ENCODE assay signal across 17 cellular contexts in the genomic region with DNA sequence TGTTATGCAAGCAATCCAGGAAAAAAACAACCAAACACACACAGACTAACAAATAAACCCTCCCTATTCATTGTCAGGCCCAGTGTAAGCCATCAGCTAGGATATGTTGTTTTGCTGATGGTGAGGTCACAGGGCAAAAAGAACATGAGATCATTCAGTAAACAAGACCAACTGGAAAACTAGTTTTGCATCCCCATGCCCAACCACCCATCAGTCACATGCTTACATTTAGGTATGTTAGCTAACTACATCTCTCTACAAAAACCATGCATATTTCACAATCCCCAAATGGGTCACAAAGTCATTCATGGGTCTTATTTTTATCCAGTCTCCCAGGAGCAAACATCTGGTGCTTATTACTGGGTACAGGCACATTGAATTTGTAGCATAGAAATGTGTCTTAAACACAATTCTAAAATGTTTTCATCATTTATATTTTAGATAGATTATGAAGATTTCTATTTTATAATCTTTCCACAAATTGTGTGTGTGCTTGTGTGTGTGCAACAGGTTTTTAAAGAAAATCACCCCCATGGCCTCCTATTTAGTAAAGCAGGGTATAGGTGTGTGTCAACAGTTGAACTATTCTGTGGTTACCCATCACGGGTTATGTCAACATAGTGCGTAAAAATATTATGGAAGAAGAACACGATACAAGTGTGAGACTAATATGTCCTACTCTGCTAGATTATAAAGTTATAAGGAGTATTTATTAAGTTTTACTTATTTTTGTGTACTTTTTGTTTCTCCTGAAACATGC.
A peak's percentile ranks its signal among the peaks of the same experiment; 100 is the strongest.
DNase-seq lines count a peak whose midpoint lies in the region; ATAC-seq, FAIRE-seq and TF ChIP-seq lines count a peak whose summit lies in the region.
"Had no signal": no experiment of that assay in that cellular context is flagged by ENCODE, and none has a peak within 500 bp of the region (broad histone marks: within the 10 kb centered on the region; RNA-seq: fewer than 3 reads in every experiment).

No MANE protein-coding gene starts in this region.

- H3K27ac ChIP-seq in A549 (peak overlapping the region; percentile 11; a peak in 1 of 6 replicates), brain microvascular endothelial cell (peak overlapping the region; percentile 1)
- H3K27ac ChIP-seq: ascending aorta, neutrophil, upper lobe of left lung had no signal

- no peaks in the 10 kb centered on the region for H3K27me3 ChIP-seq in brain microvascular endothelial cell (replicated peaks)
- H3K27me3 ChIP-seq: ascending aorta, neutrophil, upper lobe of left lung had no signal

- H3K9me3 ChIP-seq in A549, result peaks cover 7% of the 10 kb centered on the region; the same call in 1 of the 3 replicates
- H3K9me3 ChIP-seq: ascending aorta, neutrophil, upper lobe of left lung had no signal

- CTCF ChIA-PET in A549 (lab: Yijun Ruan, JAX), result interaction anchor here (1.3 kb wide), 1 partner anchor 41 kb away, joined by 4 read pairs; no protein-coding TSS in a partner anchor

- no peak for TF ChIP-seq POLR2A in A549 (IDR thresholded peaks at IDR 0.05; ENCODE audit: low read length)

- H3K4me1 Mint-ChIP-seq in activated T-cell treated with anti-CD3 and anti-CD28 coated beads, Interleukin-2, amount 50 U/mL, for 72 hours (ENCODE audit: low read depth), result peaks cover 8% of the 10 kb centered on the region
- H3K4me1 Mint-ChIP-seq: B cell had no signal

- H3K4me3 Mint-ChIP-seq in activated T-cell treated with anti-CD3 and anti-CD28 coated beads, Interleukin-2, amount 50 U/mL, for 72 hours, result no peak overlapping the region
- H3K4me3 Mint-ChIP-seq: activated T-cell treated with anti-CD3 and anti-CD28 coated beads, Interleukin-2, amount 50 U/mL, for 4 hours; B cell had no signal

- H3K4me1 ChIP-seq in A549, result peaks cover 34% of the 10 kb centered on the region
- H3K4me1 ChIP-seq: upper lobe of left lung had no signal

- H3K4me3 ChIP-seq in A549 (no peak overlapping the region), brain microvascular endothelial cell (ENCODE audit: low read depth, low read length) (no peak overlapping the region)
- H3K4me3 ChIP-seq: ascending aorta, K562, lung, upper lobe of left lung had no signal

- no peaks in the 10 kb centered on the region for H3K36me3 Mint-ChIP-seq in activated T-cell treated with anti-CD3 and anti-CD28 coated beads, Interleukin-2, amount 50 U/mL, for 72 hours (ENCODE audit: insufficient read depth in 2 of 2)

- 96% methylated on average over 3 of the region's 3 CpGs for WGBS in A549 (ENCODE audit: missing lambda C conversion rate)

- FAIRE-seq in A549 (lab: Jason Lieb, UNC), result peak; percentile 82
- FAIRE-seq in HTR-8/SVneo (lab: Jason Lieb, UNC), result no peak
- FAIRE-seq: K562 had no signal

- no peak for TF ChIP-seq EP300 in A549 (IDR thresholded peaks at IDR 0.05)

- no peak for TF ChIP-seq CTCF in A549 (IDR thresholded peaks at IDR 0.05)
- no peak for TF ChIP-seq CTCF in brain microvascular endothelial cell (IDR thresholded peaks at IDR 0.05; ENCODE audit: low read depth, low read length, missing control alignments)

- ATAC-seq in A549, result peak in 1 of 2 experiments; percentile 41; a peak in 1 of 6 replicates
- no peak for ATAC-seq in GM19395 (IDR thresholded peaks at IDR 0.05; ENCODE audit: unreplicated experiment)
- no peak for ATAC-seq in activated T-cell treated with anti-CD3 and anti-CD28 coated beads, Interleukin-2, amount 50 U/mL, for 72 hours (replicated peaks in 1 of 2)
- ATAC-seq: activated T-cell treated with anti-CD3 and anti-CD28 coated beads, Interleukin-2, amount 50 U/mL, for 4 hours; K562 had no signal

- peaks cover 21% of the 10 kb centered on the region for H3K27me3 Mint-ChIP-seq in activated T-cell treated with anti-CD3 and anti-CD28 coated beads, Interleukin-2, amount 50 U/mL, for 72 hours (ENCODE audit: low read depth)

- in situ Hi-C loops in brain microvascular endothelial cell (cut with HindIII; ENCODE audit: low pct_ligation_motif_present, low sequenced_read_pairs), result no loop called here

- POLR2A ChIA-PET in A549 (lab: Yijun Ruan, JAX), result no interaction called here

- H3K36me3 ChIP-seq in brain microvascular endothelial cell (replicated peaks), result no peaks in the 10 kb centered on the region
- H3K36me3 ChIP-seq: ascending aorta, neutrophil, upper lobe of left lung had no signal

- TF ChIP-seq RAD21 in A549 (conservative IDR thresholded peaks at IDR 0.05 in 1 of 2, IDR thresholded peaks at IDR 0.05 in 1 of 2), result no peak

- DNase-seq in A549 (ENCODE audit: low read depth in 1 of 2, low spot score in 1 of 2), result peak in 1 of 2 experiments; percentile 52
- DNase-seq in H4 (ENCODE audit: low spot score), result peak; percentile 78
- DNase-seq in brain microvascular endothelial cell, result peak; percentile 24
- peak; percentile 82 for DNase-seq in iris pigment epithelial cell (ENCODE audit: low read depth)
- no peak for DNase-seq in HTR-8/SVneo (ENCODE audit: insufficient read length, low spot score)
- DNase-seq in activated effector memory CD4-positive, alpha-beta T cell treated with Interleukin-2 at 50 U/mL for 16 hours, result no peak
- no peak for DNase-seq in activated T-cell treated with anti-CD3 and anti-CD28 coated beads, Interleukin-2, amount 50 U/mL, for 72 hours
- DNase-seq: activated T-cell treated with anti-CD3 and anti-CD28 coated beads, Interleukin-2, amount 50 U/mL, for 4 hours; NCI-H2107; T-helper 1 cell; upper lobe of left lung had no signal

- H3K4me2 ChIP-seq in A549, result no peak overlapping the region

- H3K9me3 Mint-ChIP-seq in activated T-cell treated with anti-CD3 and anti-CD28 coated beads, Interleukin-2, amount 50 U/mL, for 72 hours, result no peaks in the 10 kb centered on the region
- H3K9me3 Mint-ChIP-seq: activated T-cell treated with anti-CD3 and anti-CD28 coated beads, Interleukin-2, amount 50 U/mL, for 4 hours had no signal

- no peak overlapping the region for H3K27ac Mint-ChIP-seq in activated T-cell treated with anti-CD3 and anti-CD28 coated beads, Interleukin-2, amount 50 U/mL, for 72 hours
- H3K27ac Mint-ChIP-seq: B cell had no signal

TF ChIP-seq in A549, 52 proteins besides CTCF, POLR2A, EP300 and RAD21:
- TF ChIP-seq, protein P1, sequence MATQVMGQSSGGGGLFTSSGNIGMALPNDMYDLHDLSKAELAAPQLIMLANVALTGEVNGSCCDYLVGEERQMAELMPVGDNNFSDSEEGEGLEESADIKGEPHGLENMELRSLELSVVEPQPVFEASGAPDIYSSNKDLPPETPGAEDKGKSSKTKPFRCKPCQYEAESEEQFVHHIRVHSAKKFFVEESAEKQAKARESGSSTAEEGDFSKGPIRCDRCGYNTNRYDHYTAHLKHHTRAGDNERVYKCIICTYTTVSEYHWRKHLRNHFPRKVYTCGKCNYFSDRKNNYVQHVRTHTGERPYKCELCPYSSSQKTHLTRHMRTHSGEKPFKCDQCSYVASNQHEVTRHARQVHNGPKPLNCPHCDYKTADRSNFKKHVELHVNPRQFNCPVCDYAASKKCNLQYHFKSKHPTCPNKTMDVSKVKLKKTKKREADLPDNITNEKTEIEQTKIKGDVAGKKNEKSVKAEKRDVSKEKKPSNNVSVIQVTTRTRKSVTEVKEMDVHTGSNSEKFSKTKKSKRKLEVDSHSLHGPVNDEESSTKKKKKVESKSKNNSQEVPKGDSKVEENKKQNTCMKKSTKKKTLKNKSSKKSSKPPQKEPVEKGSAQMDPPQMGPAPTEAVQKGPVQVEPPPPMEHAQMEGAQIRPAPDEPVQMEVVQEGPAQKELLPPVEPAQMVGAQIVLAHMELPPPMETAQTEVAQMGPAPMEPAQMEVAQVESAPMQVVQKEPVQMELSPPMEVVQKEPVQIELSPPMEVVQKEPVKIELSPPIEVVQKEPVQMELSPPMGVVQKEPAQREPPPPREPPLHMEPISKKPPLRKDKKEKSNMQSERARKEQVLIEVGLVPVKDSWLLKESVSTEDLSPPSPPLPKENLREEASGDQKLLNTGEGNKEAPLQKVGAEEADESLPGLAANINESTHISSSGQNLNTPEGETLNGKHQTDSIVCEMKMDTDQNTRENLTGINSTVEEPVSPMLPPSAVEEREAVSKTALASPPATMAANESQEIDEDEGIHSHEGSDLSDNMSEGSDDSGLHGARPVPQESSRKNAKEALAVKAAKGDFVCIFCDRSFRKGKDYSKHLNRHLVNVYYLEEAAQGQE (IDR thresholded peaks at IDR 0.05), result no peak
- TF ChIP-seq CEBPB (IDR thresholded peaks at IDR 0.05) (peak in 1 of 2 experiments; percentile 2; a peak in 1 of 4 replicates), MAFK (IDR thresholded peaks at IDR 0.05; ENCODE audit: partially characterized antibody) (no peak)

Comparison
In these comparisons a context has a peak if more than half of its experiments do, and no peak if none do; other contexts are left out.
1. DNase-seq: peak in H4 (single experiment), brain microvascular endothelial cell (single experiment) and iris pigment epithelial cell (single experiment); none in HTR-8/SVneo (single experiment), activated effector memory CD4-positive, alpha-beta T cell treated with Interleukin-2 at 50 U/mL for 16 hours (single experiment) and activated T-cell treated with anti-CD3 and anti-CD28 coated beads, Interleukin-2, amount 50 U/mL, for 72 hours (0 of 2).